Comparison of ENCODE assay signal across 35 cellular contexts in the genomic region with DNA sequence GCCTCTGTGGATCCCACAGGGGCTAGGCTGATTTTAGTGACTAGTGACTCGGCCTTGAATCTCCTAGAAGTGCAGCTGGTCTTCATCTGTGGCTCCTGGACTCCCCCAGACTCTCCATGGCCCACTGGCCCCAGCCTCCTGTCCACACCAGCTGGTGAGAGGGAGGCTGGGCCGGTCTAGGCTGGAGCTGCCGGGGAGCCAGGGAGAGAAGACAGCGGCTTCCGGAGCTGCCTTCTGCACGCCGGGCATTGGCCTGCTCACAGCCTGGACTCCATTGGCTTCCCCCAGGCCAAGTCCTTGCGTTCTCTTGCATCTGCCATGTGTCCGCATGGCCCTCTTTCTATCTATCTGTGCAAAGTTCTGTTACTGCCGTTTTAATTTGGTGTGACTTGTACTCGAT.
"Had no signal": no experiment of that assay in that cellular context is flagged by ENCODE, and none has a peak within 500 bp of the region (broad histone marks: within the 10 kb centered on the region; RNA-seq: fewer than 3 reads in every experiment).

No MANE protein-coding gene starts in this region.

- H3K27me3 Mint-ChIP-seq: activated CD8-positive, alpha-beta T cell treated with anti-CD3 and anti-CD28 coated beads for 36 hours; activated naive CD8-positive, alpha-beta T cell treated with anti-CD3 and anti-CD28 coated beads, Interleukin-2, amount 10 ng/mL, durations not matched to agents 7 days and 5 days; central memory CD8-positive, alpha-beta T cell had no signal

- ATAC-seq: activated CD4-positive, CD25-positive, alpha-beta regulatory T cell treated with anti-CD3 and anti-CD28 coated beads, Interleukin-2, amount 50 U/mL, for 24 hours; activated CD8-positive, alpha-beta T cell treated with anti-CD3 and anti-CD28 coated beads for 36 hours; activated naive CD4-positive, alpha-beta T cell treated with anti-CD3 and anti-CD28 coated beads, Interleukin-2, amount 50 U/mL, for 72 hours; gastroesophageal sphincter; T-helper 17 cell had no signal

- H3K9me3 Mint-ChIP-seq: activated B cell treated with CpG ODN at 0.5 μM for 24 hours; activated CD8-positive, alpha-beta T cell treated with anti-CD3 and anti-CD28 coated beads for 36 hours; activated naive CD4-positive, alpha-beta T cell treated with anti-CD3 and anti-CD28 coated beads for 36 hours; activated naive CD4-positive, alpha-beta T cell treated with anti-CD3 and anti-CD28 coated beads, Interleukin-2, amount 50 U/mL, for 72 hours; activated naive CD8-positive, alpha-beta T cell treated with anti-CD3 and anti-CD28 coated beads, Interleukin-2, amount 10 ng/mL, durations not matched to agents 7 days and 5 days; activated T-helper 1 cell treated with anti-CD3 and anti-CD28 coated beads, Interleukin-12 subunit alpha, Interleukin-12 subunit beta, Interleukin-2, Interleukin-4 antibody, amounts not matched to agents 30 ng/mL and 10 ng/mL and 1 ng/mL, durations not matched to agents 14 hours and 24 hours and 36 hours; activated T-helper 2 cell treated with anti-CD3 and anti-CD28 coated beads, Interferon-gamma antibody, Interleukin-2, Interleukin-4, amounts not matched to agents 10 μg/mL and 5 μg/mL and 100 μg/mL, durations not matched to agents 14 hours and 24 hours and 36 hours; central memory CD8-positive, alpha-beta T cell; endodermal cell; T-helper 2 cell treated with Interferon-gamma antibody and Interleukin-4, amounts not matched to agents 5 μg/mL and 100 μg/mL, for 36 hours had no signal

- H3K27ac Mint-ChIP-seq: activated B cell treated with CpG ODN at 0.5 μM for 24 hours; activated CD8-positive, alpha-beta T cell treated with anti-CD3 and anti-CD28 coated beads for 36 hours; activated naive CD4-positive, alpha-beta T cell treated with anti-CD3 and anti-CD28 coated beads for 36 hours; activated naive CD4-positive, alpha-beta T cell treated with anti-CD3 and anti-CD28 coated beads, Interleukin-2, amount 50 U/mL, for 72 hours; activated naive CD8-positive, alpha-beta T cell treated with anti-CD3 and anti-CD28 coated beads, Interleukin-2, amount 10 ng/mL, durations not matched to agents 7 days and 5 days; activated T-helper 2 cell treated with anti-CD3 and anti-CD28 coated beads, Interferon-gamma antibody, Interleukin-2, Interleukin-4, amounts not matched to agents 10 μg/mL and 5 μg/mL and 100 μg/mL, durations not matched to agents 14 hours and 24 hours and 36 hours; brain; dendritic cell treated with granulocyte-macrophage colony-stimulating factor and Interleukin-4, amounts not matched to agents 40 ng/mL and 50 ng/mL, for 4 days; endodermal cell; T-helper 17 cell; T-helper 2 cell treated with Interferon-gamma antibody and Interleukin-4, amounts not matched to agents 5 μg/mL and 100 μg/mL, for 36 hours had no signal

- H3K9me3 ChIP-seq: ascending aorta had no signal

- H3K27ac ChIP-seq: ascending aorta, breast epithelium, cardiac muscle cell, coronary artery, dorsolateral prefrontal cortex, esophagus squamous epithelium, gastroesophageal sphincter, heart right ventricle, WERI-Rb-1 had no signal

- H3K4me3 ChIP-seq: ascending aorta, breast epithelium, cardiac muscle cell, coronary artery, dorsolateral prefrontal cortex, esophagus squamous epithelium, gastroesophageal sphincter, heart right ventricle had no signal

- DNase-seq: activated B cell treated with CpG ODN at 0.5 μM for 24 hours; activated CD4-positive, alpha-beta T cell treated with anti-CD3 and anti-CD28 coated beads for 48 hours; activated CD4-positive, alpha-beta T cell treated with anti-CD3 and anti-CD28 coated beads, Interleukin-2, amount 50 U/mL, for 1 hour; activated CD4-positive, alpha-beta T cell treated with anti-CD3 and anti-CD28 coated beads, Interleukin-2, amount 50 U/mL, for 48 hours; activated CD8-positive, alpha-beta memory T cell treated with anti-CD3 and anti-CD28 coated beads for 24 hours; activated CD8-positive, alpha-beta T cell treated with anti-CD3 and anti-CD28 coated beads for 36 hours; activated effector memory CD4-positive, alpha-beta T cell treated with anti-CD3 and anti-CD28 coated beads, Interleukin-2, amount 50 U/mL, for 16 hours; activated naive CD4-positive, alpha-beta T cell treated with anti-CD3 and anti-CD28 coated beads for 36 hours; activated naive CD8-positive, alpha-beta T cell treated with anti-CD3 and anti-CD28 coated beads, Interleukin-2, amount 10 ng/mL, durations not matched to agents 7 days and 5 days; activated T-cell treated with anti-CD3 and anti-CD28 coated beads, Interleukin-2, amount 50 U/mL, for 1 hour; activated T-cell treated with anti-CD3 and anti-CD28 coated beads, Interleukin-2, amount 50 U/mL, for 48 hours; dorsolateral prefrontal cortex; effector memory CD4-positive, alpha-beta T cell; endodermal cell; erythroblast; esophagus squamous epithelium; foreskin melanocyte; heart right ventricle; T-helper 1 cell; T-helper 17 cell; T1000; WERI-Rb-1 had no signal

- H3K4me1 Mint-ChIP-seq: activated B cell treated with CpG ODN at 0.5 μM for 24 hours; activated naive CD8-positive, alpha-beta T cell treated with anti-CD3 and anti-CD28 coated beads, Interleukin-2, amount 10 ng/mL, durations not matched to agents 7 days and 5 days; brain; central memory CD8-positive, alpha-beta T cell; endodermal cell had no signal

- H3K27me3 ChIP-seq: ascending aorta, cardiac muscle cell, gastroesophageal sphincter had no signal

- H3K4me3 Mint-ChIP-seq: activated B cell treated with CpG ODN at 0.5 μM for 24 hours; activated CD8-positive, alpha-beta T cell treated with anti-CD3 and anti-CD28 coated beads for 36 hours; activated naive CD4-positive, alpha-beta T cell treated with anti-CD3 and anti-CD28 coated beads for 36 hours; activated naive CD8-positive, alpha-beta T cell treated with anti-CD3 and anti-CD28 coated beads, Interleukin-2, amount 10 ng/mL, durations not matched to agents 7 days and 5 days; activated T-helper 1 cell treated with anti-CD3 and anti-CD28 coated beads, Interleukin-12 subunit alpha, Interleukin-12 subunit beta, Interleukin-2, Interleukin-4 antibody, amounts not matched to agents 30 ng/mL and 10 ng/mL and 1 ng/mL, durations not matched to agents 14 hours and 24 hours and 36 hours; brain; central memory CD8-positive, alpha-beta T cell; dendritic cell treated with granulocyte-macrophage colony-stimulating factor and Interleukin-4, amounts not matched to agents 40 ng/mL and 50 ng/mL, for 4 days; endodermal cell; T-helper 17 cell; T-helper 2 cell treated with Interferon-gamma antibody and Interleukin-4, amounts not matched to agents 5 μg/mL and 100 μg/mL, for 36 hours had no signal

- H3K36me3 Mint-ChIP-seq: activated naive CD8-positive, alpha-beta T cell treated with anti-CD3 and anti-CD28 coated beads, Interleukin-2, amount 10 ng/mL, durations not matched to agents 7 days and 5 days had no signal

- H3K36me3 ChIP-seq: ascending aorta, breast epithelium, cardiac muscle cell, esophagus squamous epithelium, heart right ventricle, WERI-Rb-1 had no signal

- H3K4me1 ChIP-seq: ascending aorta, breast epithelium, esophagus squamous epithelium, gastroesophageal sphincter, heart right ventricle had no signal
